ENCODE assay signal across 9 cellular contexts in genomic region chr4:88792268-88792781, GRCh38.
DNase-seq lines count a peak whose midpoint lies in the region; ATAC-seq and TF ChIP-seq lines count a peak whose summit lies in the region.
"Had no signal": no experiment of that assay in that cellular context is flagged by ENCODE, and none has a peak within 500 bp of the region (broad histone marks: within the 10 kb centered on the region; RNA-seq: fewer than 3 reads in every experiment).

No MANE protein-coding gene starts in this region.

- H2BK120ac ChIP-seq in trophoblast cell (ENCODE audit: insufficient read depth, low read length, poor library complexity), result no peak overlapping the region

- no peaks in the 10 kb centered on the region for H3K79me2 ChIP-seq in trophoblast cell (ENCODE audit: control insufficient read depth, insufficient read depth, low read length, poor library complexity)

- no peak overlapping the region for H4K8ac ChIP-seq in trophoblast cell (ENCODE audit: low read depth, low read length)

- H3K36me3 ChIP-seq in breast epithelium, result no peaks in the 10 kb centered on the region
- H3K36me3 ChIP-seq in trophoblast cell (ENCODE audit: control insufficient read depth in 1 of 2, insufficient read depth in 2 of 2, low read length in 2 of 2), result peaks cover 0 to 2% of the 10 kb centered on the region in 2 experiments

- no peak overlapping the region for H3K4ac ChIP-seq in trophoblast cell (ENCODE audit: low read depth, low read length)

- peaks cover 2% of the 10 kb centered on the region for H3K79me1 ChIP-seq in trophoblast cell (ENCODE audit: low read length)

- CTCF ChIA-PET in AG04450 (lab: Charles Lee), result interaction anchor here (0.6 to 1.0 kb wide), 3 partner anchors 23 to 86 kb away, joined by 3 read pairs; no protein-coding TSS in a partner anchor

- TF ChIP-seq CTCF in AG04450 (IDR thresholded peaks at IDR 0.05; ENCODE audit: low read depth, low read length) (no peak), breast epithelium (IDR thresholded peaks at IDR 0.05) (no peak)

- H3K27ac ChIP-seq in AG04450 (ENCODE audit: low read depth, low read length) (no peak overlapping the region), breast epithelium (peak overlapping the region; percentile 60 to 85), trophoblast cell (ENCODE audit: low read depth, low read length) (peak overlapping the region; percentile 84)

- H3K9ac ChIP-seq in trophoblast cell (ENCODE audit: low read length), result no peak overlapping the region

- H3K18ac ChIP-seq in trophoblast cell (ENCODE audit: low read length), result no peak overlapping the region

- H3K4me1 ChIP-seq in breast epithelium, result no peaks in the 10 kb centered on the region
- no peaks in the 10 kb centered on the region for H3K4me1 ChIP-seq in trophoblast cell (ENCODE audit: control insufficient read depth in 1 of 2, insufficient read depth in 2 of 2, low read length in 2 of 2)

- no peak overlapping the region for H4K12ac ChIP-seq in trophoblast cell (ENCODE audit: low read depth, low read length)

- H3K14ac ChIP-seq in trophoblast cell (ENCODE audit: low read length), result no peak overlapping the region

- intact Hi-C loops in breast epithelium (cut with DNase I; ENCODE audit: low total_unique reads), result no loop called here

- ATAC-seq in GM19395 (IDR thresholded peaks at IDR 0.05; ENCODE audit: unreplicated experiment), result peak; percentile 82
- ATAC-seq in HG03442 (IDR thresholded peaks at IDR 0.05; ENCODE audit: unreplicated experiment), result peak; percentile 88

- H3K4me2 ChIP-seq in trophoblast cell (ENCODE audit: low read length), result peak overlapping the region; percentile 35

- H3K4me3 ChIP-seq in AG04450 (ENCODE audit: low read depth, low read length), result no peak overlapping the region
- no peak overlapping the region for H3K4me3 ChIP-seq in breast epithelium
- no peak overlapping the region for H3K4me3 ChIP-seq in trophoblast cell (ENCODE audit: low read depth, low read length)

- H2AK5ac ChIP-seq in trophoblast cell (ENCODE audit: low read length), result no peak overlapping the region

- no peak overlapping the region for H2BK5ac ChIP-seq in trophoblast cell (ENCODE audit: low read depth, low read length, poor library complexity)

- no peak for TF ChIP-seq POLR2A in breast epithelium (IDR thresholded peaks at IDR 0.05)

- H2AFZ ChIP-seq in trophoblast cell (ENCODE audit: insufficient read depth, low read length, poor library complexity), result no peak overlapping the region

- H4K91ac ChIP-seq in trophoblast cell (ENCODE audit: low read depth, low read length), result no peak overlapping the region

- POLR2A ChIA-PET in AG04450 (lab: Yijun Ruan, JAX), result no interaction called here

- H3K9me3 ChIP-seq in AG04450 (ENCODE audit: control insufficient read depth, insufficient read depth, low read length) (no peaks in the 10 kb centered on the region), breast epithelium (no peaks in the 10 kb centered on the region), trophoblast cell (ENCODE audit: insufficient read depth, low read depth, low read length) (no peaks in the 10 kb centered on the region)

- no peaks in the 10 kb centered on the region for H3K27me3 ChIP-seq in AG04450 (ENCODE audit: control insufficient read depth, insufficient read depth, low read length)
- H3K27me3 ChIP-seq in breast epithelium, result no peaks in the 10 kb centered on the region
- no peaks in the 10 kb centered on the region for H3K27me3 ChIP-seq in trophoblast cell (ENCODE audit: insufficient read depth, low read length)

- WGBS in trophoblast cell (ENCODE audit: extremely low coverage, insufficient coverage, insufficient read length), result no CpG with 5 or more reads among the region's 1 CpG

- peak; percentile 36 for DNase-seq in AG04450 (ENCODE audit: low read depth, low spot score)
- no peak for DNase-seq in breast epithelium (ENCODE audit: low spot score in 2 of 2)
- DNase-seq in trophoblast cell, result peak; percentile 69 to 93
- no peak for DNase-seq in NCI-H128 (lab: John Stamatoyannopoulos, UW; ENCODE audit: unreplicated experiment)
- no peak for DNase-seq in NCI-H69 (lab: John Stamatoyannopoulos, UW)
- DNase-seq in SIG-M5 treated with dmso at 0.1 percent for 504 hours (lab: John Stamatoyannopoulos, UW; ENCODE audit: unreplicated experiment), result no peak
- DNase-seq: activated naive CD8-positive, alpha-beta T cell treated with anti-CD3 and anti-CD28 coated beads, Interleukin-2, amount 10 ng/mL, durations not matched to agents 7 days and 5 days had no signal

- H2BK12ac ChIP-seq in trophoblast cell (ENCODE audit: low read length), result no peak overlapping the region

- H3K23ac ChIP-seq in trophoblast cell (ENCODE audit: low read length), result no peak overlapping the region

Comparison
In these comparisons a context has a peak if more than half of its experiments do, and no peak if none do; other contexts are left out.
1. DNase-seq: peak in AG04450 (single experiment) and trophoblast cell (2 of 2); none in breast epithelium (0 of 2), NCI-H128 (single experiment), NCI-H69 (single experiment) and SIG-M5 treated with dmso at 0.1 percent for 504 hours (single experiment).